1 cellular context compared by ENCODE assay signal in the genomic region with DNA sequence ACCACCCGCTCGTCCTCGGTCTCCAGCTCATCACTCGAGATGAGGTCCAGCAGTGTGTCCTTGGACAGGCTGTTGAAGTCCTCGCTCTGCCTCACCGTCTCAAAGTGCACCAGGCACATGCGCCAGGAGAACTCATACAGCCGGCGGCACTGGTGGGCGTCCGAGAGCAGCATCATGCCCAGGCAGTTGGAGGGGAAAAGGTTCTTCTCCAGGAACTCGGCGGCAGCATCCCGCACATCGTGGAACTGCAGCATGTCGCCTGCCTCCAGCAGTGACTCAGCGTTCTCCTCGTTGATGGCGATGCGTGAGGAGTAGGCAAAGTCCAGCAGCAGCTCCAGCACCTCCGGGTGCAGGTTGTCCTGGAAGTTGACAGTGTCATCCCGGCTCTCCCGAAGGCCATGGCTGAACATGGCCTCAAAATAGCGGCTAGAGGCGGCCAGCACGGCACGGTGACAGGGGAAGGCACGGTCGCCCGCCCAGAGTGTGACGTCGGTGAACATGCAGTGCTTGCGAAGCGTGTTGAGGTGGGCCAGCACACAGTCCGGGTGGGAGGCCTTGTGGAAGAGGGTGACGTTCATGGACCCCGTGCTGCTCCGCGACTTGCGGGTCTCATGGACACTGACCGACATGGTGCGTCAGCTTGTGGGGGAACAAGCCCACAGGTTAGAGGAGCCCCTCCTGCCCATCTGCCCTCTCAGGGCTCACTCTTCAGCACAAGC.
TF ChIP-seq lines count a peak whose summit lies in the region.

No MANE protein-coding gene starts in this region.

TF ChIP-seq in WTC11, 78 proteins besides CTCF, POLR2A, EP300 and RAD21 (continued from another document):
- TF ChIP-seq, protein P1, sequence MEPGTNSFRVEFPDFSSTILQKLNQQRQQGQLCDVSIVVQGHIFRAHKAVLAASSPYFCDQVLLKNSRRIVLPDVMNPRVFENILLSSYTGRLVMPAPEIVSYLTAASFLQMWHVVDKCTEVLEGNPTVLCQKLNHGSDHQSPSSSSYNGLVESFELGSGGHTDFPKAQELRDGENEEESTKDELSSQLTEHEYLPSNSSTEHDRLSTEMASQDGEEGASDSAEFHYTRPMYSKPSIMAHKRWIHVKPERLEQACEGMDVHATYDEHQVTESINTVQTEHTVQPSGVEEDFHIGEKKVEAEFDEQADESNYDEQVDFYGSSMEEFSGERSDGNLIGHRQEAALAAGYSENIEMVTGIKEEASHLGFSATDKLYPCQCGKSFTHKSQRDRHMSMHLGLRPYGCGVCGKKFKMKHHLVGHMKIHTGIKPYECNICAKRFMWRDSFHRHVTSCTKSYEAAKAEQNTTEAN (CRISPR knock-in tag; IDR thresholded peaks at IDR 0.05), result no peak
- TF ChIP-seq, protein P2, sequence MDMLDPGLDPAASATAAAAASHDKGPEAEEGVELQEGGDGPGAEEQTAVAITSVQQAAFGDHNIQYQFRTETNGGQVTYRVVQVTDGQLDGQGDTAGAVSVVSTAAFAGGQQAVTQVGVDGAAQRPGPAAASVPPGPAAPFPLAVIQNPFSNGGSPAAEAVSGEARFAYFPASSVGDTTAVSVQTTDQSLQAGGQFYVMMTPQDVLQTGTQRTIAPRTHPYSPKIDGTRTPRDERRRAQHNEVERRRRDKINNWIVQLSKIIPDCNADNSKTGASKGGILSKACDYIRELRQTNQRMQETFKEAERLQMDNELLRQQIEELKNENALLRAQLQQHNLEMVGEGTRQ (CRISPR knock-in tag; IDR thresholded peaks at IDR 0.05), result no peak
